1 cellular context compared by ENCODE assay signal in the genomic region with DNA sequence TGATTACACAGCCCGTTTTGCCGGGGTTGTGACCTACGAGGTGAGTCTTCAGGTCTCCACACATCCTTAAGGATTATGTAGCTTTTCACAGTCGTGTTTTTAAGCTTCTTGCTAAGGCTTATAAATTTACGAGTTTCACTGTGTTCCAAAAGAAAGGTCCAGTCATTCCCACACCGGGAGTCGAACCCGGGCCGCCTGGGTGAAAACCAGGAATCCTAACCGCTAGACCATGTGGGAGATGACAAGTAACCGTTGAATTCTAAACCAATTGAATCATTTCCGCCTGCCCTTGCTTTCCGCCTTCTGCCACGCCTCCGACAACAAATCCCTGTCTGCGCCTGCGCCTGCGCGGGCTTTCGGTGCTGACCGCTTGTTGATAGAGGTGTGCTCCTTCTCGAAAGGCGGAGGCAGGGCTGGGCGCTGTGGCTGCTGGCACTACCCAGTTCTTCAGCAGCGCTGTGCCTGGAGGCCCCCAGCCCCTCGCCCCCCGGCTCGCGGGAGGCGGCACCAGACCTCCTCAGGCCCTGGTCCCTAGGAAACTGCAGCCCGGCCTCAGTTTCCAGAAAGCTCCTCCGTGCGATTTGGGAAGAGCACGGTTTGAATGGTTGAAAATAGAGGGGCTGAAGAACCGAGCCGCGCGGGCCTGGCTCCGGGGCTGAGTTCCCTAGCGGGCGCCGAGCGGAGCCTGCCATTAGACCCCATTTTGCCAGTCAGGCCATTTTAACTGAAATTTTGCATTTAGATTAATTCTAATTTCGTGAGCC.
TF ChIP-seq lines count a peak whose summit lies in the region.

No MANE protein-coding gene starts in this region.

TF ChIP-seq in HepG2, 621 proteins besides CTCF, POLR2A, EP300 and RAD21 (continued from another document and continues in another):
- TF ChIP-seq, protein P1, sequence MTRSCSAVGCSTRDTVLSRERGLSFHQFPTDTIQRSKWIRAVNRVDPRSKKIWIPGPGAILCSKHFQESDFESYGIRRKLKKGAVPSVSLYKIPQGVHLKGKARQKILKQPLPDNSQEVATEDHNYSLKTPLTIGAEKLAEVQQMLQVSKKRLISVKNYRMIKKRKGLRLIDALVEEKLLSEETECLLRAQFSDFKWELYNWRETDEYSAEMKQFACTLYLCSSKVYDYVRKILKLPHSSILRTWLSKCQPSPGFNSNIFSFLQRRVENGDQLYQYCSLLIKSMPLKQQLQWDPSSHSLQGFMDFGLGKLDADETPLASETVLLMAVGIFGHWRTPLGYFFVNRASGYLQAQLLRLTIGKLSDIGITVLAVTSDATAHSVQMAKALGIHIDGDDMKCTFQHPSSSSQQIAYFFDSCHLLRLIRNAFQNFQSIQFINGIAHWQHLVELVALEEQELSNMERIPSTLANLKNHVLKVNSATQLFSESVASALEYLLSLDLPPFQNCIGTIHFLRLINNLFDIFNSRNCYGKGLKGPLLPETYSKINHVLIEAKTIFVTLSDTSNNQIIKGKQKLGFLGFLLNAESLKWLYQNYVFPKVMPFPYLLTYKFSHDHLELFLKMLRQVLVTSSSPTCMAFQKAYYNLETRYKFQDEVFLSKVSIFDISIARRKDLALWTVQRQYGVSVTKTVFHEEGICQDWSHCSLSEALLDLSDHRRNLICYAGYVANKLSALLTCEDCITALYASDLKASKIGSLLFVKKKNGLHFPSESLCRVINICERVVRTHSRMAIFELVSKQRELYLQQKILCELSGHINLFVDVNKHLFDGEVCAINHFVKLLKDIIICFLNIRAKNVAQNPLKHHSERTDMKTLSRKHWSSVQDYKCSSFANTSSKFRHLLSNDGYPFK (CRISPR knock-in tag; IDR thresholded peaks at IDR 0.05; ENCODE audit: borderline replicate concordance) = 0 out of 2 replicates have a peak, but pooled peaks have one; percentile 50
- peak; percentile 54 for TF ChIP-seq SAP130 (CRISPR knock-in tag; IDR thresholded peaks at IDR 0.05; ENCODE audit: low read depth)
- 0 out of 2 replicates have a peak, but pooled peaks have one; percentile 24 for TF ChIP-seq SRY (CRISPR knock-in tag; IDR thresholded peaks at IDR 0.05)
- peak; percentile 75; the same call in 1 of the 2 replicates for TF ChIP-seq ZNF878 (CRISPR knock-in tag; IDR thresholded peaks at IDR 0.05)
- TF ChIP-seq NR3C1 (CRISPR knock-in tag; IDR thresholded peaks at IDR 0.05) = no peak
- 0 out of 2 replicates have a peak, but pooled peaks have one; percentile 57 for TF ChIP-seq ZFP36L1 (CRISPR knock-in tag; IDR thresholded peaks at IDR 0.05)
- 0 out of 2 replicates have a peak, but pooled peaks have one; percentile 36 for TF ChIP-seq ZNF761 (CRISPR knock-in tag; conservative IDR thresholded peaks at IDR 0.05)
- TF ChIP-seq CREB1 (IDR thresholded peaks at IDR 0.05) = peak; percentile 30; the same call in 1 of the 2 replicates
- TF ChIP-seq CREB1 (CRISPR knock-in tag; IDR thresholded peaks at IDR 0.05) = peak; percentile 59; the same call in 1 of the 2 replicates
- TF ChIP-seq REPIN1 (CRISPR knock-in tag; IDR thresholded peaks at IDR 0.05; ENCODE audit: borderline replicate concordance, low read depth) = peak; percentile 86
- TF ChIP-seq CBFB (CRISPR knock-in tag; IDR thresholded peaks at IDR 0.05) = peak; percentile 50; the same call in 1 of the 2 replicates
- no peak for TF ChIP-seq ZFP41 (CRISPR knock-in tag; IDR thresholded peaks at IDR 0.05; ENCODE audit: borderline replicate concordance)
- peak; percentile 78 for TF ChIP-seq FOXA3 (CRISPR knock-in tag; IDR thresholded peaks at IDR 0.05)
- TF ChIP-seq, protein P2, sequence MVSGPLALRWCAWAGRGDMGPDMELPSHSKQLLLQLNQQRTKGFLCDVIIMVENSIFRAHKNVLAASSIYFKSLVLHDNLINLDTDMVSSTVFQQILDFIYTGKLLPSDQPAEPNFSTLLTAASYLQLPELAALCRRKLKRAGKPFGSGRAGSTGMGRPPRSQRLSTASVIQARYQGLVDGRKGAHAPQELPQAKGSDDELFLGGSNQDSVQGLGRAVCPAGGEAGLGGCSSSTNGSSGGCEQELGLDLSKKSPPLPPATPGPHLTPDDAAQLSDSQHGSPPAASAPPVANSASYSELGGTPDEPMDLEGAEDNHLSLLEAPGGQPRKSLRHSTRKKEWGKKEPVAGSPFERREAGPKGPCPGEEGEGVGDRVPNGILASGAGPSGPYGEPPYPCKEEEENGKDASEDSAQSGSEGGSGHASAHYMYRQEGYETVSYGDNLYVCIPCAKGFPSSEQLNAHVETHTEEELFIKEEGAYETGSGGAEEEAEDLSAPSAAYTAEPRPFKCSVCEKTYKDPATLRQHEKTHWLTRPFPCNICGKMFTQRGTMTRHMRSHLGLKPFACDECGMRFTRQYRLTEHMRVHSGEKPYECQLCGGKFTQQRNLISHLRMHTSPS (CRISPR knock-in tag; IDR thresholded peaks at IDR 0.05; ENCODE audit: low read depth) = peak; percentile 76
- TF ChIP-seq, protein P3, sequence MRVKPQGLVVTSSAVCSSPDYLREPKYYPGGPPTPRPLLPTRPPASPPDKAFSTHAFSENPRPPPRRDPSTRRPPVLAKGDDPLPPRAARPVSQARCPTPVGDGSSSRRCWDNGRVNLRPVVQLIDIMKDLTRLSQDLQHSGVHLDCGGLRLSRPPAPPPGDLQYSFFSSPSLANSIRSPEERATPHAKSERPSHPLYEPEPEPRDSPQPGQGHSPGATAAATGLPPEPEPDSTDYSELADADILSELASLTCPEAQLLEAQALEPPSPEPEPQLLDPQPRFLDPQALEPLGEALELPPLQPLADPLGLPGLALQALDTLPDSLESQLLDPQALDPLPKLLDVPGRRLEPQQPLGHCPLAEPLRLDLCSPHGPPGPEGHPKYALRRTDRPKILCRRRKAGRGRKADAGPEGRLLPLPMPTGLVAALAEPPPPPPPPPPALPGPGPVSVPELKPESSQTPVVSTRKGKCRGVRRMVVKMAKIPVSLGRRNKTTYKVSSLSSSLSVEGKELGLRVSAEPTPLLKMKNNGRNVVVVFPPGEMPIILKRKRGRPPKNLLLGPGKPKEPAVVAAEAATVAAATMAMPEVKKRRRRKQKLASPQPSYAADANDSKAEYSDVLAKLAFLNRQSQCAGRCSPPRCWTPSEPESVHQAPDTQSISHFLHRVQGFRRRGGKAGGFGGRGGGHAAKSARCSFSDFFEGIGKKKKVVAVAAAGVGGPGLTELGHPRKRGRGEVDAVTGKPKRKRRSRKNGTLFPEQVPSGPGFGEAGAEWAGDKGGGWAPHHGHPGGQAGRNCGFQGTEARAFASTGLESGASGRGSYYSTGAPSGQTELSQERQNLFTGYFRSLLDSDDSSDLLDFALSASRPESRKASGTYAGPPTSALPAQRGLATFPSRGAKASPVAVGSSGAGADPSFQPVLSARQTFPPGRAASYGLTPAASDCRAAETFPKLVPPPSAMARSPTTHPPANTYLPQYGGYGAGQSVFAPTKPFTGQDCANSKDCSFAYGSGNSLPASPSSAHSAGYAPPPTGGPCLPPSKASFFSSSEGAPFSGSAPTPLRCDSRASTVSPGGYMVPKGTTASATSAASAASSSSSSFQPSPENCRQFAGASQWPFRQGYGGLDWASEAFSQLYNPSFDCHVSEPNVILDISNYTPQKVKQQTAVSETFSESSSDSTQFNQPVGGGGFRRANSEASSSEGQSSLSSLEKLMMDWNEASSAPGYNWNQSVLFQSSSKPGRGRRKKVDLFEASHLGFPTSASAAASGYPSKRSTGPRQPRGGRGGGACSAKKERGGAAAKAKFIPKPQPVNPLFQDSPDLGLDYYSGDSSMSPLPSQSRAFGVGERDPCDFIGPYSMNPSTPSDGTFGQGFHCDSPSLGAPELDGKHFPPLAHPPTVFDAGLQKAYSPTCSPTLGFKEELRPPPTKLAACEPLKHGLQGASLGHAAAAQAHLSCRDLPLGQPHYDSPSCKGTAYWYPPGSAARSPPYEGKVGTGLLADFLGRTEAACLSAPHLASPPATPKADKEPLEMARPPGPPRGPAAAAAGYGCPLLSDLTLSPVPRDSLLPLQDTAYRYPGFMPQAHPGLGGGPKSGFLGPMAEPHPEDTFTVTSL (CRISPR knock-in tag; IDR thresholded peaks at IDR 0.05; ENCODE audit: borderline replicate concordance) = 0 out of 2 replicates have a peak, but pooled peaks have one; percentile 25
- peak; percentile 63 for TF ChIP-seq ZNF891 (CRISPR knock-in tag; IDR thresholded peaks at IDR 0.05)
- TF ChIP-seq, protein P4, sequence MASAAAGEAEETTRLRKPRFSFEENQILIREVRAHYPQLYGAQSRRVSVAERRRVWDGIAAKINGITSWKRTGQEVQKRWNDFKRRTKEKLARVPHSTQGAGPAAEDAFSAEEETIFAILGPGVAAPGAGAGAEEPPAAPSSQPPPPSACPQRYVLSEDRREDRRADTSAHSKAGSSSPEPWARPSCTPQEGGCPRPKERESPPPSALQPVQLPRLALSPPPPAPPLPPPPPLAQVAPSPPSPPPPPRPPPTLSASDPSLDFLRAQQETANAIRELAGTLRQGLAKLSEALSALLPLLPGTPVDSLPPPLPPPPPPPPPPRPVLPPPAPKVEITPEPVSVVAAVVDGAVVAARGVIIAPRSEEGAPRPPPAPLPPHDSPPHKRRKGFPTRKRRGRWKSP (CRISPR knock-in tag; IDR thresholded peaks at IDR 0.05) = peak; percentile 76
- 0 out of 2 replicates have a peak, but pooled peaks have one; percentile 26 for TF ChIP-seq BRCA1 (CRISPR knock-in tag; IDR thresholded peaks at IDR 0.05)
- peak; percentile 95 for TF ChIP-seq HNRNPL (IDR thresholded peaks at IDR 0.05; ENCODE audit: low read depth, low read length)
- TF ChIP-seq ZNF264 (CRISPR knock-in tag; IDR thresholded peaks at IDR 0.05) = peak; percentile 57
- peak; percentile 82 for TF ChIP-seq ZFX (CRISPR knock-in tag; IDR thresholded peaks at IDR 0.05; ENCODE audit: low read depth)
- TF ChIP-seq HNRNPLL (IDR thresholded peaks at IDR 0.05; ENCODE audit: low read depth, low read length, poor library complexity, severe bottlenecking) = peak; percentile 71
- TF ChIP-seq, protein P5, sequence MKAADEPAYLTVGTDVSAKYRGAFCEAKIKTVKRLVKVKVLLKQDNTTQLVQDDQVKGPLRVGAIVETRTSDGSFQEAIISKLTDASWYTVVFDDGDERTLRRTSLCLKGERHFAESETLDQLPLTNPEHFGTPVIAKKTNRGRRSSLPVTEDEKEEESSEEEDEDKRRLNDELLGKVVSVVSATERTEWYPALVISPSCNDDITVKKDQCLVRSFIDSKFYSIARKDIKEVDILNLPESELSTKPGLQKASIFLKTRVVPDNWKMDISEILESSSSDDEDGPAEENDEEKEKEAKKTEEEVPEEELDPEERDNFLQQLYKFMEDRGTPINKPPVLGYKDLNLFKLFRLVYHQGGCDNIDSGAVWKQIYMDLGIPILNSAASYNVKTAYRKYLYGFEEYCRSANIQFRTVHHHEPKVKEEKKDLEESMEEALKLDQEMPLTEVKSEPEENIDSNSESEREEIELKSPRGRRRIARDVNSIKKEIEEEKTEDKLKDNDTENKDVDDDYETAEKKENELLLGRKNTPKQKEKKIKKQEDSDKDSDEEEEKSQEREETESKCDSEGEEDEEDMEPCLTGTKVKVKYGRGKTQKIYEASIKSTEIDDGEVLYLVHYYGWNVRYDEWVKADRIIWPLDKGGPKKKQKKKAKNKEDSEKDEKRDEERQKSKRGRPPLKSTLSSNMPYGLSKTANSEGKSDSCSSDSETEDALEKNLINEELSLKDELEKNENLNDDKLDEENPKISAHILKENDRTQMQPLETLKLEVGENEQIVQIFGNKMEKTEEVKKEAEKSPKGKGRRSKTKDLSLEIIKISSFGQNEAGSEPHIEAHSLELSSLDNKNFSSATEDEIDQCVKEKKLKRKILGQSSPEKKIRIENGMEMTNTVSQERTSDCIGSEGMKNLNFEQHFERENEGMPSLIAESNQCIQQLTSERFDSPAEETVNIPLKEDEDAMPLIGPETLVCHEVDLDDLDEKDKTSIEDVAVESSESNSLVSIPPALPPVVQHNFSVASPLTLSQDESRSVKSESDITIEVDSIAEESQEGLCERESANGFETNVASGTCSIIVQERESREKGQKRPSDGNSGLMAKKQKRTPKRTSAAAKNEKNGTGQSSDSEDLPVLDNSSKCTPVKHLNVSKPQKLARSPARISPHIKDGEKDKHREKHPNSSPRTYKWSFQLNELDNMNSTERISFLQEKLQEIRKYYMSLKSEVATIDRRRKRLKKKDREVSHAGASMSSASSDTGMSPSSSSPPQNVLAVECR (CRISPR knock-in tag; IDR thresholded peaks at IDR 0.05; ENCODE audit: borderline replicate concordance) = peak; percentile 57; the same call in 1 of the 2 replicates
- TF ChIP-seq, protein P6, sequence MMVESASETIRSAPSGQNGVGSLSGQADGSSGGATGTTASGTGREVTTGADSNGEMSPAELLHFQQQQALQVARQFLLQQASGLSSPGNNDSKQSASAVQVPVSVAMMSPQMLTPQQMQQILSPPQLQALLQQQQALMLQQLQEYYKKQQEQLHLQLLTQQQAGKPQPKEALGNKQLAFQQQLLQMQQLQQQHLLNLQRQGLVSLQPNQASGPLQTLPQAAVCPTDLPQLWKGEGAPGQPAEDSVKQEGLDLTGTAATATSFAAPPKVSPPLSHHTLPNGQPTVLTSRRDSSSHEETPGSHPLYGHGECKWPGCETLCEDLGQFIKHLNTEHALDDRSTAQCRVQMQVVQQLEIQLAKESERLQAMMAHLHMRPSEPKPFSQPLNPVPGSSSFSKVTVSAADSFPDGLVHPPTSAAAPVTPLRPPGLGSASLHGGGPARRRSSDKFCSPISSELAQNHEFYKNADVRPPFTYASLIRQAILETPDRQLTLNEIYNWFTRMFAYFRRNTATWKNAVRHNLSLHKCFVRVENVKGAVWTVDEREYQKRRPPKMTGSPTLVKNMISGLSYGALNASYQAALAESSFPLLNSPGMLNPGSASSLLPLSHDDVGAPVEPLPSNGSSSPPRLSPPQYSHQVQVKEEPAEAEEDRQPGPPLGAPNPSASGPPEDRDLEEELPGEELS (CRISPR knock-in tag; IDR thresholded peaks at IDR 0.05) = peak; percentile 68
- TF ChIP-seq ZNF598 (CRISPR knock-in tag; IDR thresholded peaks at IDR 0.05; ENCODE audit: borderline replicate concordance) = peak; percentile 94; the same call in 1 of the 2 replicates
- TF ChIP-seq, protein P7, sequence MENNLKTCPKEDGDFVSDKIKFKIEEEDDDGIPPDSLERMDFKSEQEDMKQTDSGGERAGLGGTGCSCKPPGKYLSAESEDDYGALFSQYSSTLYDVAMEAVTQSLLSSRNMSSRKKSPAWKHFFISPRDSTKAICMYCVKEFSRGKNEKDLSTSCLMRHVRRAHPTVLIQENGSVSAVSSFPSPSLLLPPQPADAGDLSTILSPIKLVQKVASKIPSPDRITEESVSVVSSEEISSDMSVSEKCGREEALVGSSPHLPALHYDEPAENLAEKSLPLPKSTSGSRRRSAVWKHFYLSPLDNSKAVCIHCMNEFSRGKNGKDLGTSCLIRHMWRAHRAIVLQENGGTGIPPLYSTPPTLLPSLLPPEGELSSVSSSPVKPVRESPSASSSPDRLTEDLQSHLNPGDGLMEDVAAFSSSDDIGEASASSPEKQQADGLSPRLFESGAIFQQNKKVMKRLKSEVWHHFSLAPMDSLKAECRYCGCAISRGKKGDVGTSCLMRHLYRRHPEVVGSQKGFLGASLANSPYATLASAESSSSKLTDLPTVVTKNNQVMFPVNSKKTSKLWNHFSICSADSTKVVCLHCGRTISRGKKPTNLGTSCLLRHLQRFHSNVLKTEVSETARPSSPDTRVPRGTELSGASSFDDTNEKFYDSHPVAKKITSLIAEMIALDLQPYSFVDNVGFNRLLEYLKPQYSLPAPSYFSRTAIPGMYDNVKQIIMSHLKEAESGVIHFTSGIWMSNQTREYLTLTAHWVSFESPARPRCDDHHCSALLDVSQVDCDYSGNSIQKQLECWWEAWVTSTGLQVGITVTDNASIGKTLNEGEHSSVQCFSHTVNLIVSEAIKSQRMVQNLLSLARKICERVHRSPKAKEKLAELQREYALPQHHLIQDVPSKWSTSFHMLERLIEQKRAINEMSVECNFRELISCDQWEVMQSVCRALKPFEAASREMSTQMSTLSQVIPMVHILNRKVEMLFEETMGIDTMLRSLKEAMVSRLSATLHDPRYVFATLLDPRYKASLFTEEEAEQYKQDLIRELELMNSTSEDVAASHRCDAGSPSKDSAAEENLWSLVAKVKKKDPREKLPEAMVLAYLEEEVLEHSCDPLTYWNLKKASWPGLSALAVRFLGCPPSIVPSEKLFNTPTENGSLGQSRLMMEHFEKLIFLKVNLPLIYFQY (CRISPR knock-in tag; IDR thresholded peaks at IDR 0.05; ENCODE audit: borderline replicate concordance) = peak; percentile 29; the same call in 1 of the 2 replicates
- no peak for TF ChIP-seq NFRKB (IDR thresholded peaks at IDR 0.05)
- TF ChIP-seq STAG1 (CRISPR knock-in tag; IDR thresholded peaks at IDR 0.05) = no peak
